8 cellular contexts compared by ENCODE assay signal in the genomic region with DNA sequence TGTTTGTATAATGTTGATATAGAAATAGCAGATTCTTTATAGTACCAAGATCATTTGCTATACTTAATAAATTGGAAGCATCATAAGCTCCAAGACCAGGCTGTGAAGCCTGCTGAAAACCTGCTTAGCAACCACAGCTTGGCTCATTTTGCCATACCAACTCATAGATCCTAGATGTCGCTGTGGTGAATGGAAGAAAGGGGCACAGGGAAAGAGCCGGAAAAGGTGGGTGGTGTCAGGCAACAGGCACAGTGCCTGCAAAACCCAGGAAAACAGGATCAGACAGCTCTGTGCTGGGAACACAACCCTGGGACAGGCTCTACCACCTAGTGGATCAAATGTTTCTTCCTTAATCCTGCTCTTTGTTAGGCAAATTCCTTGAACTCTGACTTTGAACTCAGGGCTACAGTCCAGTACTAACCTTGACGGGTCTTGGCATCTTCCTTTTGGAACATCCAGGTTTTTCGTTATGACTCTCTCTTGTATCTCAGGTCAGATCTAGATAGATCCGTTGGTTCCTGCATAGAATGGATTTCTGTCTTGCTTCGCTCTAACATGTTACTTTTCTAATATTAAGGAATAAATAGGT. TPM values are rescaled to one million over a fixed set of nuclear protein-coding genes. Genes with fewer than 3 reads are reported as not detected.
DNase-seq lines count a peak whose midpoint lies in the region; ATAC-seq and TF ChIP-seq lines count a peak whose summit lies in the region.
"Had no signal": no experiment of that assay in that cellular context is flagged by ENCODE, and none has a peak within 500 bp of the region (broad histone marks: within the 10 kb centered on the region; RNA-seq: fewer than 3 reads in every experiment).

No MANE protein-coding gene starts in this region.

- peak; percentile 87 for ATAC-seq in left colon

- no peaks in the 10 kb centered on the region for H3K36me3 ChIP-seq in thyroid gland

- intact Hi-C loops in left colon (cut with DNase I, micrococcal nuclease) = no loop called here
- intact Hi-C loops in thyroid gland (cut with DNase I) = no loop called here

- TF ChIP-seq CTCF in LNCaP clone FGC (IDR thresholded peaks at IDR 0.05; ENCODE audit: control insufficient read depth, extremely low read depth, insufficient read depth) (peak; percentile 76), thyroid gland (IDR thresholded peaks at IDR 0.05) (peak in 3 of 6 experiments; percentile 47 to 52 (median 49))

- H3K27me3 ChIP-seq in thyroid gland = no peaks in the 10 kb centered on the region

- H3K27ac ChIP-seq in thyroid gland = no peak overlapping the region

- no peaks in the 10 kb centered on the region for H3K9me3 ChIP-seq in thyroid gland

- no peak for TF ChIP-seq POLR2A in thyroid gland (IDR thresholded peaks at IDR 0.05)

- 63 to 64% methylated on average over 6 of the region's 6 CpGs for WGBS in thyroid gland, 2 donors

- H3K4me3 ChIP-seq in LNCaP clone FGC (ENCODE audit: low read depth, low read length) (peak overlapping the region; percentile 29; the same call in 1 of the 2 replicates), thyroid gland (replicated peaks in 1 of 3) (no peak overlapping the region)

- H3K4me1 ChIP-seq in thyroid gland = peaks cover 0 to 3% of the 10 kb centered on the region in 2 donors

- peak; percentile 96 for DNase-seq in LNCaP clone FGC (ENCODE audit: low read depth)
- DNase-seq in cerebellum (ENCODE audit: low spot score) = peak; percentile 81
- DNase-seq in left colon = peak; percentile 20 to 30
- peak; percentile 44 to 65 for DNase-seq in thyroid gland
- DNase-seq in NCI-H774 (lab: John Stamatoyannopoulos, UW) = no peak
- DNase-seq in stimulated activated CD4-positive, alpha-beta T cell treated with anti-CD3 and anti-CD28 coated beads, Interleukin-4, amount 100 ng/mL, for 4 hours = no peak
- no peak for DNase-seq in epidermal melanocyte (ENCODE audit: insufficient read length, low spot score)
- DNase-seq: activated T-cell treated with anti-CD3 and anti-CD28 coated beads, Interleukin-2, amount 50 U/mL, for 24 hours had no signal

RNA-seq across cellular contexts. Expression of gene TWSG1, which starts 31.6 kb away (rescaled TPM):
- total RNA-seq in cerebellum (25.5 TPM), left colon (10 to 100 TPM; 24.5 to 26.7 TPM), thyroid gland (10 to 100 TPM; 53.0 to 62.9 (median 59.7) TPM)

Comparison
In these comparisons a context has a peak if more than half of its experiments do, and no peak if none do; other contexts are left out.
1. DNase-seq: peak in LNCaP clone FGC (single experiment), cerebellum (single experiment), left colon (2 of 2) and thyroid gland (2 of 2); none in NCI-H774 (single experiment), stimulated activated CD4-positive, alpha-beta T cell treated with anti-CD3 and anti-CD28 coated beads, Interleukin-4, amount 100 ng/mL, for 4 hours (0 of 2) and epidermal melanocyte (single experiment).